ENCODE assay signal across 8 cellular contexts in genomic region chr6:109008537-109008950, GRCh38.
A peak's percentile ranks its signal among the peaks of the same experiment; 100 is the strongest.
DNase-seq lines count a peak whose midpoint lies in the region; ATAC-seq and TF ChIP-seq lines count a peak whose summit lies in the region.

No MANE protein-coding gene starts in this region.

- peak; percentile 14 for ATAC-seq in activated CD8-positive, alpha-beta T cell treated with anti-CD3 and anti-CD28 coated beads for 36 hours
- peak; percentile 47 for ATAC-seq in Right ventricle myocardium superior (ENCODE audit: poor library complexity)
- ATAC-seq in HG02623 (IDR thresholded peaks at IDR 0.05; ENCODE audit: unreplicated experiment): no peak

- H3K27me3 ChIP-seq in HUES48 (ENCODE audit: control insufficient read depth, insufficient read depth, low read length) (no peaks in the 10 kb centered on the region), prostate gland (replicated peaks; ENCODE audit: insufficient read depth) (no peaks in the 10 kb centered on the region)

- H3K4me3 ChIP-seq in HUES48 (ENCODE audit: low read depth, low read length) (peak overlapping the region; percentile 88), prostate gland (peak overlapping the region; percentile 97 to 98)

- H3K36me3 ChIP-seq in HUES48 (ENCODE audit: control insufficient read depth, insufficient read depth, low read length) (no peaks in the 10 kb centered on the region), prostate gland (no peaks in the 10 kb centered on the region)

- no peak overlapping the region for H3K27ac Mint-ChIP-seq in Calu3 (ENCODE audit: unreplicated experiment)
- peak overlapping the region; percentile 89 for H3K27ac Mint-ChIP-seq in activated CD8-positive, alpha-beta T cell treated with anti-CD3 and anti-CD28 coated beads for 36 hours

- WGBS in prostate gland: 11% methylated on average over 6 of the region's 6 CpGs

- H3K4me1 Mint-ChIP-seq in Calu3 (ENCODE audit: low read depth, unreplicated experiment): peaks cover 10% of the 10 kb centered on the region
- peaks cover 55% of the 10 kb centered on the region for H3K4me1 Mint-ChIP-seq in activated CD8-positive, alpha-beta T cell treated with anti-CD3 and anti-CD28 coated beads for 36 hours (ENCODE audit: low read depth)

- CTCF ChIA-PET in Calu3 (lab: Charles Lee): interaction anchor here (0.7 to 0.9 kb wide), 2 partner anchors 20 to 375 kb away, joined by 3 to 4 read pairs; no protein-coding TSS in a partner anchor
- CTCF ChIA-PET in activated CD8-positive, alpha-beta T cell treated with anti-CD3 and anti-CD28 coated beads for 36 hours (lab: Charles Lee): interaction anchor here (1.2 to 3.9 kb wide), 5 partner anchors 64 to 374 kb away, joined by 3 to 15 read pairs (median 5); partner anchors contain the start of gene SESN1

- POLR2A ChIA-PET in activated CD8-positive, alpha-beta T cell treated with anti-CD3 and anti-CD28 coated beads for 36 hours (lab: Charles Lee): interaction anchor here (0.6 to 1.7 kb wide), 4 partner anchors 10 to 165 kb away, joined by 3 read pairs; no protein-coding TSS in a partner anchor

- H3K9me3 ChIP-seq in HUES48 (ENCODE audit: control insufficient read depth, insufficient read depth, low read length) (no peaks in the 10 kb centered on the region), prostate gland (no peaks in the 10 kb centered on the region)

- H3K4me3 Mint-ChIP-seq in Calu3 (ENCODE audit: low read depth, unreplicated experiment): peak overlapping the region; percentile 76
- H3K4me3 Mint-ChIP-seq in activated CD8-positive, alpha-beta T cell treated with anti-CD3 and anti-CD28 coated beads for 36 hours: peak overlapping the region; percentile 92

- TF ChIP-seq CTCF in Calu3 (IDR thresholded peaks at IDR 0.05; ENCODE audit: unreplicated experiment): no peak
- TF ChIP-seq CTCF in activated CD8-positive, alpha-beta T cell treated with anti-CD3 and anti-CD28 coated beads for 36 hours (IDR thresholded peaks at IDR 0.05): no peak
- no peak for TF ChIP-seq CTCF in prostate gland (IDR thresholded peaks at IDR 0.05)

- no peaks in the 10 kb centered on the region for H3K9me3 Mint-ChIP-seq in Calu3 (ENCODE audit: low read depth, unreplicated experiment)
- H3K9me3 Mint-ChIP-seq in activated CD8-positive, alpha-beta T cell treated with anti-CD3 and anti-CD28 coated beads for 36 hours: no peaks in the 10 kb centered on the region

- DNase-seq in Calu3: no peak
- no peak for DNase-seq in activated CD8-positive, alpha-beta T cell treated with anti-CD3 and anti-CD28 coated beads for 36 hours
- no peak for DNase-seq in Right ventricle myocardium superior
- no peak for DNase-seq in prostate gland (ENCODE audit: low spot score)
- DNase-seq in SK-N-DZ (ENCODE audit: low spot score): no peak
- DNase-seq in OCI-M2 (lab: John Stamatoyannopoulos, UW; ENCODE audit: unreplicated experiment): no peak

- TF ChIP-seq POLR2A in prostate gland (IDR thresholded peaks at IDR 0.05): no peak

- peaks cover 18% of the 10 kb centered on the region for H3K36me3 Mint-ChIP-seq in Calu3 (ENCODE audit: insufficient read depth, unreplicated experiment)
- no peaks in the 10 kb centered on the region for H3K36me3 Mint-ChIP-seq in activated CD8-positive, alpha-beta T cell treated with anti-CD3 and anti-CD28 coated beads for 36 hours (ENCODE audit: low read depth)

- intact Hi-C loops in Calu3 (cut with micrococcal nuclease; ENCODE audit: unreplicated experiment) (no loop called here), Right ventricle myocardium superior (cut with DNase I) (loop anchor here (5.0 kb wide), 1 partner anchor 54 kb away; no protein-coding TSS in a partner anchor), prostate gland (cut with DNase I) (loop anchor here (5.0 to 10.0 kb wide), 3 partner anchors 61 to 451 kb away; no protein-coding TSS in a partner anchor)
- intact Hi-C loops in activated CD8-positive, alpha-beta T cell treated with anti-CD3 and anti-CD28 coated beads for 36 hours (cut with micrococcal nuclease): loop anchor here (5.0 kb wide), 1 partner anchor 54 kb away; no protein-coding TSS in a partner anchor

- peaks cover 14% of the 10 kb centered on the region for H3K4me1 ChIP-seq in HUES48 (ENCODE audit: control insufficient read depth, insufficient read depth, low read length)
- no peaks in the 10 kb centered on the region for H3K4me1 ChIP-seq in prostate gland (replicated peaks)

- BruUV-seq in Calu3 (replicated peaks; lab: Mats Ljungman, UMichigan): no TSS peak

- H3K27ac ChIP-seq in HUES48 (ENCODE audit: low read depth, low read length) (peak overlapping the region; percentile 80), prostate gland (peak overlapping the region; percentile 94 to 96)

- H3K9ac ChIP-seq in HUES48 (ENCODE audit: low read depth, low read length): peak overlapping the region; percentile 68

- no peaks in the 10 kb centered on the region for H3K27me3 Mint-ChIP-seq in Calu3 (ENCODE audit: unreplicated experiment)
- H3K27me3 Mint-ChIP-seq in activated CD8-positive, alpha-beta T cell treated with anti-CD3 and anti-CD28 coated beads for 36 hours: no peaks in the 10 kb centered on the region
